ENCODE assay signal across 23 cellular contexts in the genomic region with DNA sequence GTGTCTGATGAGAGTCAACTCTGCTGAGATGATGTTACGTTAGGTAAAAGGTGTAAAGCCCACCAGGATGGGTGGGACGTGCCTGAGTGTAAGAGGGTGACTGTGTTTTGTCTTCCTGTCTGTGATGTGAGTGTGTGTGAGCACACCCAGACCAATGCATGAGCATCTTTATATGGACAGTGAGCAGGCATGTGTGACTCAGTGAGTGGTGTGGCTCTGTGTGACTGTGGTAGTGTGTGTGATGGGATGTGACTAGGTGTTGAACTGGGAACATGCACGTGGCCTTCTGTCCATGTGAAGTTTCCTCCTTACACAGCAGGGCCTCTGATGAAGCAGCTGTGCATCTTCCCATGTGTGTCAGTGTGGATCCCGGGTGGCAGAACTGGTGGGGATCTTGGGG. TPM values are rescaled to one million over a fixed set of nuclear protein-coding genes. Genes with fewer than 3 reads are reported as not detected.
"Had no signal": no experiment of that assay in that cellular context is flagged by ENCODE, and none has a peak within 500 bp of the region (broad histone marks: within the 10 kb centered on the region; RNA-seq: fewer than 3 reads in every experiment).

No MANE protein-coding gene starts in this region.

- ATAC-seq: activated CD8-positive, alpha-beta T cell treated with anti-CD3 and anti-CD28 coated beads for 36 hours; activated naive CD8-positive, alpha-beta T cell treated with anti-CD3 and anti-CD28 coated beads, Interleukin-2, amount 50 U/mL, for 24 hours; body of pancreas; T-helper 17 cell had no signal

- H3K9me3 Mint-ChIP-seq: activated CD8-positive, alpha-beta T cell treated with anti-CD3 and anti-CD28 coated beads for 36 hours; activated naive CD4-positive, alpha-beta T cell treated with anti-CD3 and anti-CD28 coated beads, Interleukin-2, amount 50 U/mL, for 24 hours; activated naive CD8-positive, alpha-beta T cell treated with anti-CD3 and anti-CD28 coated beads, Interleukin-2, amount 50 U/mL, for 24 hours; central memory CD8-positive, alpha-beta T cell had no signal

- H3K4me1 Mint-ChIP-seq: activated B cell treated with CpG ODN at 0.5 μM for 24 hours; activated naive CD4-positive, alpha-beta T cell treated with anti-CD3 and anti-CD28 coated beads, Interleukin-2, amount 50 U/mL, for 24 hours; activated naive CD8-positive, alpha-beta T cell treated with anti-CD3 and anti-CD28 coated beads, Interleukin-2, amount 50 U/mL, for 24 hours; central memory CD8-positive, alpha-beta T cell; T-helper 17 cell had no signal

- FAIRE-seq: RCC 7860 had no signal

- DNase-seq: activated B cell treated with CpG ODN at 0.5 μM for 24 hours; activated CD4-positive, alpha-beta T cell treated with anti-CD3 and anti-CD28 coated beads, Interleukin-2, amount 50 U/mL, for 1 hour; activated CD8-positive, alpha-beta memory T cell treated with anti-CD3 and anti-CD28 coated beads, Interleukin-2, amount 50 U/mL, for 4 hours; activated CD8-positive, alpha-beta T cell treated with anti-CD3 and anti-CD28 coated beads for 36 hours; activated naive CD8-positive, alpha-beta T cell treated with anti-CD3 and anti-CD28 coated beads, Interleukin-2, amount 50 U/mL, for 24 hours; activated T-cell treated with anti-CD3 and anti-CD28 coated beads, Interleukin-2, amount 50 U/mL, for 72 hours; amniotic stem cell; body of pancreas; MG63; MV-4-11; NCI-H1092 treated with DMSO at 0.1 percent for 48 hours; NCI-H1417 treated with DMSO at 0.1 percent for 48 hours; NCI-H1694; NCI-H2029; NCI-H2107; NCI-H510A treated with DMSO at 0.1 percent for 48 hours; SHP77 treated with DMSO at 0.1 percent for 48 hours; T-helper 17 cell; T-helper 9 cell had no signal

- H3K4me3 Mint-ChIP-seq: activated B cell treated with CpG ODN at 0.5 μM for 24 hours; activated CD8-positive, alpha-beta T cell treated with anti-CD3 and anti-CD28 coated beads for 36 hours; activated naive CD4-positive, alpha-beta T cell treated with anti-CD3 and anti-CD28 coated beads, Interleukin-2, amount 50 U/mL, for 24 hours; activated naive CD8-positive, alpha-beta T cell treated with anti-CD3 and anti-CD28 coated beads, Interleukin-2, amount 50 U/mL, for 24 hours; activated T-cell treated with anti-CD3 and anti-CD28 coated beads, Interleukin-2, amount 50 U/mL, for 72 hours; central memory CD8-positive, alpha-beta T cell; T-helper 17 cell had no signal

- H3K27ac Mint-ChIP-seq: activated B cell treated with CpG ODN at 0.5 μM for 24 hours; activated CD8-positive, alpha-beta T cell treated with anti-CD3 and anti-CD28 coated beads for 36 hours; activated naive CD4-positive, alpha-beta T cell treated with anti-CD3 and anti-CD28 coated beads, Interleukin-2, amount 50 U/mL, for 24 hours; activated naive CD8-positive, alpha-beta T cell treated with anti-CD3 and anti-CD28 coated beads, Interleukin-2, amount 50 U/mL, for 24 hours; activated T-cell treated with anti-CD3 and anti-CD28 coated beads, Interleukin-2, amount 50 U/mL, for 72 hours; T-helper 17 cell had no signal

RNA-seq across cellular contexts. Expression of a gene that starts 17.8 kb away (rescaled TPM):
- total RNA-seq: activated B cell treated with CpG ODN at 0.5 μM for 24 hours; activated CD8-positive, alpha-beta T cell treated with anti-CD3 and anti-CD28 coated beads for 36 hours; activated T-cell treated with anti-CD3 and anti-CD28 coated beads, Interleukin-2, amount 50 U/mL, for 72 hours; ascending aorta; body of pancreas; T-helper 17 cell had no signal

RNA-seq across cellular contexts. Expression of a gene that starts 35.6 kb away (rescaled TPM):
- total RNA-seq: activated B cell treated with CpG ODN at 0.5 μM for 24 hours; activated CD8-positive, alpha-beta T cell treated with anti-CD3 and anti-CD28 coated beads for 36 hours; activated T-cell treated with anti-CD3 and anti-CD28 coated beads, Interleukin-2, amount 50 U/mL, for 72 hours; ascending aorta; body of pancreas; T-helper 17 cell had no signal
